21 cellular contexts compared by ENCODE assay signal in the genomic region with DNA sequence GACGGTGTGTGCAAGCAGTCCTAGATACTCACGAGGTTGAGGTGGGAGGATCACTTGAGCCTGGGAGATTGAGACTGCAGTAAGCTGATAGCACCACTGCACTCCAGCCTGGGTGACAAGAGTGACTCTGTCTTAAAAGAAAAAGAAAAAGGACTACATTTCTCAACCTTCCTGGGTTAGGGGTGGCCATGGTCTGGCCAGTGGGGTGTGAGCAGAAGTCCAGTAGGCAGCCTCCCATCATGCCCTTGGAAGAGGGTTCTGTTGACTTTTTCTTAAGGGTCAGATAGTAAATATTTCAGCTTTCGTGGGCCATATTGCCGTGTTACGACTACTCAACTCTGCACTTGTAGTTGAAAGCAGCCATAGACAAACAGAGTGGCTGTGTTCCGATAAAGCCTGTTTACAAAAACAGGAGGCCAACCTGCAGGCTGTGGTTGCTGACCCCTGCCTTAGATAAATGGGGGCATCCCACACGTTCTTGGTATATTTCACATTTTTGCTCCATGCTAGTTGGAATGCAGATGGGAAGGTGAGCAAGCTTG. TPM values are rescaled to one million over a fixed set of nuclear protein-coding genes. Genes with fewer than 3 reads are reported as not detected.
DNase-seq lines count a peak whose midpoint lies in the region; ATAC-seq, FAIRE-seq and TF ChIP-seq lines count a peak whose summit lies in the region.
"Had no signal": no experiment of that assay in that cellular context is flagged by ENCODE, and none has a peak within 500 bp of the region (broad histone marks: within the 10 kb centered on the region; RNA-seq: fewer than 3 reads in every experiment).

No MANE protein-coding gene starts in this region.

- under 1% methylated on average over 6 of the region's 7 CpGs for WGBS in K562 (ENCODE audit: insufficient coverage, low coverage, missing lambda C conversion rate)

- ATAC-seq in K562 = peak; percentile 85
- no peak for ATAC-seq in thoracic aorta (ENCODE audit: insufficient number of reproducible peaks, low FRiP score, low read depth)
- no peak for ATAC-seq in HG03039 (IDR thresholded peaks at IDR 0.05; ENCODE audit: unreplicated experiment)
- ATAC-seq in left lung = no peak
- ATAC-seq: HCT116, Right ventricle myocardium inferior had no signal

- no peaks in the 10 kb centered on the region for H3K79me2 ChIP-seq in K562 (ENCODE audit: control insufficient read depth, insufficient read depth, low read length)

- H3K9ac ChIP-seq in K562 (ENCODE audit: insufficient read depth in 1 of 2, low read depth in 2 of 2, low read length in 2 of 2) = peak overlapping the region; percentile 72 to 73; a peak in 3 of 4 replicates

- H3K4me1 ChIP-seq in K562 (replicated peaks in 1 of 2; ENCODE audit: control insufficient read depth in 2 of 2, insufficient read depth in 2 of 2, low read length in 2 of 2) (peaks cover 47 to 72% of the 10 kb centered on the region in 2 experiments), thoracic aorta (ENCODE audit: control insufficient read depth in 1 of 2, low read depth in 2 of 2) (peaks cover 15 to 45% of the 10 kb centered on the region in 2 donors), left lung (peaks cover 0 to 5% of the 10 kb centered on the region in 2 donors), left ventricle myocardium inferior (peaks cover 30% of the 10 kb centered on the region)
- H3K4me1 ChIP-seq: BE2C had no signal

- TSS peak; percentile 88 for BruUV-seq in K562 (replicated peaks; lab: Mats Ljungman, UMichigan)

- peak; percentile 97 for FAIRE-seq in K562 (lab: Jason Lieb, UNC)
- FAIRE-seq: H1 had no signal

- H3K9me3 ChIP-seq in K562 (replicated peaks; ENCODE audit: control insufficient read depth, insufficient read depth, low read depth, low read length) (no peaks in the 10 kb centered on the region), thoracic aorta (no peaks in the 10 kb centered on the region), left lung (no peaks in the 10 kb centered on the region), left ventricle myocardium inferior (replicated peaks) (no peaks in the 10 kb centered on the region)
- H3K9me3 ChIP-seq: BE2C, SJSA1 had no signal

- H2AFZ ChIP-seq in K562 (ENCODE audit: low read depth, low read length) = peak overlapping the region; percentile 94

- POLR2A ChIA-PET in K562 (lab: Yijun Ruan, JAX) = interaction anchor here (0.5 to 2.4 kb wide), 14 partner anchors 8 to 1499 kb away, joined by 3 to 9 read pairs (median 3); no protein-coding TSS in a partner anchor

- intact Hi-C loops in K562 (cut with micrococcal nuclease) (no loop called here), left lung (cut with DNase I) (loop anchor here in 1 of 2 donors (10.0 kb wide), 1 partner anchor 94 kb away; no protein-coding TSS in a partner anchor), left ventricle myocardium inferior (cut with micrococcal nuclease) (no loop called here)

- TF ChIP-seq CTCF in K562 (IDR thresholded peaks at IDR 0.05 in 2 of 3, conservative IDR thresholded peaks at IDR 0.05 in 1 of 3; ENCODE audit: insufficient read depth in 2 of 3, low read depth in 1 of 3, low read length in 3 of 3) = no peak
- no peak for TF ChIP-seq CTCF in nephron progenitor cell (IDR thresholded peaks at IDR 0.05)
- TF ChIP-seq CTCF in thoracic aorta (IDR thresholded peaks at IDR 0.05) = no peak
- TF ChIP-seq CTCF in left lung (IDR thresholded peaks at IDR 0.05) = no peak
- TF ChIP-seq CTCF in left ventricle myocardium inferior (IDR thresholded peaks at IDR 0.05; ENCODE audit: borderline replicate concordance) = no peak

- H3K27me3 Mint-ChIP-seq in nephron progenitor cell (ENCODE audit: low read depth, poor library complexity) = peaks cover 34% of the 10 kb centered on the region

- H4K20me1 ChIP-seq in K562 (replicated peaks; ENCODE audit: control insufficient read depth, insufficient read depth, low read length) = no peaks in the 10 kb centered on the region

- peak overlapping the region; percentile 12; the same call in 1 of the 2 replicates for H3K4me3 ChIP-seq in K562
- no peak overlapping the region for H3K4me3 ChIP-seq in thoracic aorta
- no peak overlapping the region for H3K4me3 ChIP-seq in left lung
- no peak overlapping the region for H3K4me3 ChIP-seq in left ventricle myocardium inferior
- H3K4me3 ChIP-seq: SJSA1 had no signal

- DNase-seq in OCI-M1 (lab: John Stamatoyannopoulos, UW) = peak; percentile 83
- peak; percentile 57 to 93 (median 61) for DNase-seq in K562 (ENCODE audit: extremely low read depth in 1 of 4, low spot score in 3 of 4)
- no peak for DNase-seq in nephron progenitor cell
- no peak for DNase-seq in thoracic aorta (ENCODE audit: low spot score)
- DNase-seq in left lung = no peak
- DNase-seq in left ventricle myocardium inferior = no peak
- DNase-seq: BE2C; DMS79; KG1; NCI-H1092 treated with DMSO at 0.1 percent for 48 hours; NCI-H1436 treated with DMSO at 0.1 percent for 48 hours; NCI-H1930; NCI-H226; NCI-H524; NCI-H774; NK-92 treated with Interleukin-12 subunit alpha and Interleukin-12 subunit beta, amount 100 ng/mL, for 24 hours had no signal

- peak overlapping the region; percentile 80 for H3K4me2 ChIP-seq in K562 (ENCODE audit: insufficient read depth, low read length)

- no peak overlapping the region for H3K4me3 Mint-ChIP-seq in nephron progenitor cell

- H3K36me3 Mint-ChIP-seq in nephron progenitor cell (ENCODE audit: low read depth) = no peaks in the 10 kb centered on the region

- no peak for TF ChIP-seq RAD21 in K562 (CRISPR knock-in tag; conservative IDR thresholded peaks at IDR 0.05 in 1 of 2, IDR thresholded peaks at IDR 0.05 in 1 of 2)

- H3K9me3 Mint-ChIP-seq in nephron progenitor cell = no peaks in the 10 kb centered on the region

- peak; percentile 57 for TF ChIP-seq POLR2A in K562 (conservative IDR thresholded peaks at IDR 0.05)

- peak overlapping the region; percentile 93 for H3K27ac ChIP-seq in K562 (ENCODE audit: extremely low read depth, low read depth, low read length)
- H3K27ac ChIP-seq in thoracic aorta = peak overlapping the region; percentile 31 to 36
- no peak overlapping the region for H3K27ac ChIP-seq in left lung
- H3K27ac ChIP-seq in left ventricle myocardium inferior (replicated peaks) = no peak overlapping the region
- H3K27ac ChIP-seq: SJSA1 had no signal

- peak overlapping the region; percentile 79 for H3K27ac Mint-ChIP-seq in nephron progenitor cell

- peaks cover 22% of the 10 kb centered on the region for H3K4me1 Mint-ChIP-seq in nephron progenitor cell

- H3K36me3 ChIP-seq in K562 (ENCODE audit: control insufficient read depth, insufficient read depth, low read length) (no peaks in the 10 kb centered on the region), thoracic aorta (no peaks in the 10 kb centered on the region), left lung (no peaks in the 10 kb centered on the region), left ventricle myocardium inferior (no peaks in the 10 kb centered on the region)
- H3K36me3 ChIP-seq: BE2C, SJSA1 had no signal

- in situ Hi-C loops in K562 (cut with MboI) = loop anchor here (5.0 kb wide), 1 partner anchor 92 kb away; no protein-coding TSS in a partner anchor

- peak; percentile 83 for TF ChIP-seq EP300 in K562 (IDR thresholded peaks at IDR 0.05; ENCODE audit: low read length)

- H3K9me1 ChIP-seq in K562 (ENCODE audit: control insufficient read depth, insufficient read depth, low read length) = no peaks in the 10 kb centered on the region

- CTCF ChIA-PET in K562 (lab: Yijun Ruan, JAX; ENCODE audit: low intra/inter-chr PET ratio) = interaction anchor here (0.6 kb wide), 1 partner anchor 212 kb away, joined by 6 read pairs; no protein-coding TSS in a partner anchor

- no peaks in the 10 kb centered on the region for H3K27me3 ChIP-seq in K562 (ENCODE audit: control insufficient read depth in 2 of 2, insufficient read depth in 2 of 2, low read length in 2 of 2)
- no peaks in the 10 kb centered on the region for H3K27me3 ChIP-seq in thoracic aorta (replicated peaks; ENCODE audit: insufficient read depth)
- H3K27me3 ChIP-seq in left lung = no peaks in the 10 kb centered on the region
- H3K27me3 ChIP-seq in left ventricle myocardium inferior (ENCODE audit: low read depth) = no peaks in the 10 kb centered on the region
- H3K27me3 ChIP-seq: BE2C, SJSA1 had no signal

TF ChIP-seq in K562, 482 proteins besides CTCF, POLR2A, EP300 and RAD21 (continues in another document):
- TF ChIP-seq LEF1 (IDR thresholded peaks at IDR 0.05) (peak; percentile 85), GABPA (tag; conservative IDR thresholded peaks at IDR 0.05; ENCODE audit: low read depth) (no peak)

RNA-seq across cellular contexts. Expression of a gene that starts 31.0 kb away (rescaled TPM):
- total RNA-seq in K562 (2011; cell fraction: chromatin; rRNA removed; ENCODE audit: low replicate concordance) = 146 and 283 TPM in 2 replicates
- 42.5 and 64.0 TPM in 2 replicates for total RNA-seq in K562 (2011; cell fraction: nucleolus; rRNA removed)
- total RNA-seq in K562 (2011; cell fraction: nucleoplasm; rRNA removed) = 102 and 103 TPM in 2 replicates
- total RNA-seq in K562 (2014; rRNA removed) = 16.8 and 17.6 TPM in 2 replicates
- total RNA-seq in K562 (2014; rRNA removed; fragmentation: Illumina TruSeq; extraction: Trizol) = 20.5 and 25.5 TPM in 2 replicates
- total RNA-seq in K562 (2015; rRNA removed; fragmentation: Illumina TruSeq; extraction: Trizol) = 19.8 and 22.3 TPM in 2 replicates
- 19.8 and 20.9 TPM in 2 replicates for total RNA-seq in K562 (2021)
- 37.1 and 40.3 TPM in 2 replicates for polyA plus RNA-seq in K562 (2011; rRNA removed)
- 11.1 and 16.1 TPM in 2 replicates for polyA plus RNA-seq in K562 (2011; cell fraction: cytosol; rRNA removed)
- 76.0 and 83.4 TPM in 2 replicates for polyA plus RNA-seq in K562 (2011; cell fraction: nucleus; rRNA removed)
- polyA plus RNA-seq in K562 (2012) = 11.8 and 13.9 TPM in 2 replicates
- 23.7 and 26.4 TPM in 2 replicates for polyA plus RNA-seq in K562 (2014; fragmentation: Illumina TruSeq; extraction: Trizol)
- 1 to 10 TPM; 5.9 to 7.9 TPM for polyA plus RNA-seq in K562 (2014; fragmentation: Nextera tagmentation; extraction: Ambion mirVana)
- 21.0 and 24.4 TPM in 2 replicates for polyA plus RNA-seq in K562 (2014; rRNA removed)
- 52.2 and 52.6 TPM in 2 replicates for polyA minus RNA-seq in K562 (2011; rRNA and poly(A)+ RNA removed)
- 11.0 and 19.1 TPM in 2 replicates for polyA minus RNA-seq in K562 (2011; cell fraction: cytosol; rRNA and poly(A)+ RNA removed)
- 34.6 and 64.8 TPM in 2 replicates for polyA minus RNA-seq in K562 (2011; cell fraction: nucleus; rRNA and poly(A)+ RNA removed)
- 10 to 100 TPM; 35.1 to 43.7 TPM for total RNA-seq in thoracic aorta
- 10 to 100 TPM; 30.4 to 31.3 TPM for total RNA-seq in left lung
- 17.8 TPM for total RNA-seq in left ventricle myocardium inferior

Comparison
In these comparisons a context has a peak if more than half of its experiments do, and no peak if none do; other contexts are left out.
1. DNase-seq: peak in OCI-M1 (single experiment) and K562 (4 of 4); none in nephron progenitor cell (single experiment), thoracic aorta (single experiment), left lung (0 of 2) and left ventricle myocardium inferior (single experiment).
2. H3K27ac ChIP-seq: peak in K562 (single experiment) and thoracic aorta (2 of 2); none in left lung (0 of 2) and left ventricle myocardium inferior (single experiment).